2 cellular contexts compared by ENCODE assay signal in genomic region chr5:126044931-126045565, GRCh38.
TF ChIP-seq lines count a peak whose summit lies in the region.

No MANE protein-coding gene starts in this region.

TF ChIP-seq in HEK293, 187 proteins besides CTCF, POLR2A, EP300 and RAD21 (continued from another document):
- peak; percentile 77 for TF ChIP-seq PRDM6 (tag by site-specific recombination; IDR thresholded peaks at IDR 0.05)

TF ChIP-seq in WTC11, 78 proteins besides CTCF, POLR2A, EP300 and RAD21 (continued from another document):
- TF ChIP-seq SMAD4 (CRISPR knock-in tag; IDR thresholded peaks at IDR 0.05), result no peak
- TF ChIP-seq RELA (CRISPR knock-in tag; IDR thresholded peaks at IDR 0.05; ENCODE audit: borderline replicate concordance), result no peak
- TF ChIP-seq KAT7 (CRISPR knock-in tag; IDR thresholded peaks at IDR 0.05; ENCODE audit: borderline replicate concordance), result no peak
- TF ChIP-seq ARID4B (CRISPR knock-in tag; IDR thresholded peaks at IDR 0.05; ENCODE audit: borderline replicate concordance), result no peak
- no peak for TF ChIP-seq MAX (CRISPR knock-in tag; IDR thresholded peaks at IDR 0.05)
